ENCODE assay signal across 2 cellular contexts in genomic region chr12:121720762-121721161, GRCh38.
TF ChIP-seq lines count a peak whose summit lies in the region.

No MANE protein-coding gene starts in this region.

TF ChIP-seq in SK-N-SH, 30 proteins besides CTCF, POLR2A, EP300 and RAD21:
- TF ChIP-seq, protein P1, sequence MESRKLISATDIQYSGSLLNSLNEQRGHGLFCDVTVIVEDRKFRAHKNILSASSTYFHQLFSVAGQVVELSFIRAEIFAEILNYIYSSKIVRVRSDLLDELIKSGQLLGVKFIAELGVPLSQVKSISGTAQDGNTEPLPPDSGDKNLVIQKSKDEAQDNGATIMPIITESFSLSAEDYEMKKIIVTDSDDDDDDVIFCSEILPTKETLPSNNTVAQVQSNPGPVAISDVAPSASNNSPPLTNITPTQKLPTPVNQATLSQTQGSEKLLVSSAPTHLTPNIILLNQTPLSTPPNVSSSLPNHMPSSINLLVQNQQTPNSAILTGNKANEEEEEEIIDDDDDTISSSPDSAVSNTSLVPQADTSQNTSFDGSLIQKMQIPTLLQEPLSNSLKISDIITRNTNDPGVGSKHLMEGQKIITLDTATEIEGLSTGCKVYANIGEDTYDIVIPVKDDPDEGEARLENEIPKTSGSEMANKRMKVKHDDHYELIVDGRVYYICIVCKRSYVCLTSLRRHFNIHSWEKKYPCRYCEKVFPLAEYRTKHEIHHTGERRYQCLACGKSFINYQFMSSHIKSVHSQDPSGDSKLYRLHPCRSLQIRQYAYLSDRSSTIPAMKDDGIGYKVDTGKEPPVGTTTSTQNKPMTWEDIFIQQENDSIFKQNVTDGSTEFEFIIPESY (IDR thresholded peaks at IDR 0.05; ENCODE audit: borderline replicate concordance, low read depth), result no peak

TF ChIP-seq in SK-N-SH treated with all-trans-retinoic acid at 6 μM for 48 hours, 23 proteins besides CTCF, POLR2A, EP300 and RAD21:
- TF ChIP-seq BACH2 (CRISPR knock-in tag; IDR thresholded peaks at IDR 0.05; ENCODE audit: borderline replicate concordance) (no peak), ARNTL (CRISPR knock-in tag; IDR thresholded peaks at IDR 0.05; ENCODE audit: borderline replicate concordance, low read depth) (no peak), SNAI2 (CRISPR knock-in tag; IDR thresholded peaks at IDR 0.05) (no peak), ZNF70 (CRISPR knock-in tag; IDR thresholded peaks at IDR 0.05) (no peak), CSDC2 (CRISPR knock-in tag; IDR thresholded peaks at IDR 0.05) (no peak), ZFP3 (CRISPR knock-in tag; IDR thresholded peaks at IDR 0.05) (no peak), ZC3H10 (CRISPR knock-in tag; IDR thresholded peaks at IDR 0.05) (no peak), PPARA (CRISPR knock-in tag; IDR thresholded peaks at IDR 0.05; ENCODE audit: borderline replicate concordance) (no peak), CSRNP3 (CRISPR knock-in tag; IDR thresholded peaks at IDR 0.05) (no peak), OSR1 (CRISPR knock-in tag; IDR thresholded peaks at IDR 0.05) (no peak), ZNF565 (CRISPR knock-in tag; conservative IDR thresholded peaks at IDR 0.05; ENCODE audit: low read depth) (no peak), TOX (CRISPR knock-in tag; IDR thresholded peaks at IDR 0.05; ENCODE audit: borderline replicate concordance) (no peak), RARB (CRISPR knock-in tag; IDR thresholded peaks at IDR 0.05) (no peak), ESRRG (CRISPR knock-in tag; IDR thresholded peaks at IDR 0.05) (no peak)
- TF ChIP-seq, protein P2, sequence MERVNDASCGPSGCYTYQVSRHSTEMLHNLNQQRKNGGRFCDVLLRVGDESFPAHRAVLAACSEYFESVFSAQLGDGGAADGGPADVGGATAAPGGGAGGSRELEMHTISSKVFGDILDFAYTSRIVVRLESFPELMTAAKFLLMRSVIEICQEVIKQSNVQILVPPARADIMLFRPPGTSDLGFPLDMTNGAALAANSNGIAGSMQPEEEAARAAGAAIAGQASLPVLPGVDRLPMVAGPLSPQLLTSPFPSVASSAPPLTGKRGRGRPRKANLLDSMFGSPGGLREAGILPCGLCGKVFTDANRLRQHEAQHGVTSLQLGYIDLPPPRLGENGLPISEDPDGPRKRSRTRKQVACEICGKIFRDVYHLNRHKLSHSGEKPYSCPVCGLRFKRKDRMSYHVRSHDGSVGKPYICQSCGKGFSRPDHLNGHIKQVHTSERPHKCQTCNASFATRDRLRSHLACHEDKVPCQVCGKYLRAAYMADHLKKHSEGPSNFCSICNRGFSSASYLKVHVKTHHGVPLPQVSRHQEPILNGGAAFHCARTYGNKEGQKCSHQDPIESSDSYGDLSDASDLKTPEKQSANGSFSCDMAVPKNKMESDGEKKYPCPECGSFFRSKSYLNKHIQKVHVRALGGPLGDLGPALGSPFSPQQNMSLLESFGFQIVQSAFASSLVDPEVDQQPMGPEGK (CRISPR knock-in tag; IDR thresholded peaks at IDR 0.05; ENCODE audit: borderline replicate concordance), result no peak
- TF ChIP-seq, protein P3, sequence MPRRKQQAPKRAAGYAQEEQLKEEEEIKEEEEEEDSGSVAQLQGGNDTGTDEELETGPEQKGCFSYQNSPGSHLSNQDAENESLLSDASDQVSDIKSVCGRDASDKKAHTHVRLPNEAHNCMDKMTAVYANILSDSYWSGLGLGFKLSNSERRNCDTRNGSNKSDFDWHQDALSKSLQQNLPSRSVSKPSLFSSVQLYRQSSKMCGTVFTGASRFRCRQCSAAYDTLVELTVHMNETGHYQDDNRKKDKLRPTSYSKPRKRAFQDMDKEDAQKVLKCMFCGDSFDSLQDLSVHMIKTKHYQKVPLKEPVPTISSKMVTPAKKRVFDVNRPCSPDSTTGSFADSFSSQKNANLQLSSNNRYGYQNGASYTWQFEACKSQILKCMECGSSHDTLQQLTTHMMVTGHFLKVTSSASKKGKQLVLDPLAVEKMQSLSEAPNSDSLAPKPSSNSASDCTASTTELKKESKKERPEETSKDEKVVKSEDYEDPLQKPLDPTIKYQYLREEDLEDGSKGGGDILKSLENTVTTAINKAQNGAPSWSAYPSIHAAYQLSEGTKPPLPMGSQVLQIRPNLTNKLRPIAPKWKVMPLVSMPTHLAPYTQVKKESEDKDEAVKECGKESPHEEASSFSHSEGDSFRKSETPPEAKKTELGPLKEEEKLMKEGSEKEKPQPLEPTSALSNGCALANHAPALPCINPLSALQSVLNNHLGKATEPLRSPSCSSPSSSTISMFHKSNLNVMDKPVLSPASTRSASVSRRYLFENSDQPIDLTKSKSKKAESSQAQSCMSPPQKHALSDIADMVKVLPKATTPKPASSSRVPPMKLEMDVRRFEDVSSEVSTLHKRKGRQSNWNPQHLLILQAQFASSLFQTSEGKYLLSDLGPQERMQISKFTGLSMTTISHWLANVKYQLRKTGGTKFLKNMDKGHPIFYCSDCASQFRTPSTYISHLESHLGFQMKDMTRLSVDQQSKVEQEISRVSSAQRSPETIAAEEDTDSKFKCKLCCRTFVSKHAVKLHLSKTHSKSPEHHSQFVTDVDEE (CRISPR knock-in tag; IDR thresholded peaks at IDR 0.05), result no peak
